In genomic region chr15:39393575-39394335, GRCh38 we compare ENCODE assay signal across 27 cellular contexts.
DNase-seq lines count a peak whose midpoint lies in the region; TF ChIP-seq lines count a peak whose summit lies in the region.
"Had no signal": no experiment of that assay in that cellular context is flagged by ENCODE, and none has a peak within 500 bp of the region (broad histone marks: within the 10 kb centered on the region; RNA-seq: fewer than 3 reads in every experiment).

No MANE protein-coding gene starts in this region.

- DNase-seq in HFFc6 (peak; percentile 31), PC-9 (peak in 1 of 2 experiments; percentile 65), hepatocyte (ENCODE audit: low spot score) (peak; percentile 42), transverse colon (peak; percentile 27), hippocampal formation (lab: John Stamatoyannopoulos, UW) (no peak), amniotic stem cell (lab: John Stamatoyannopoulos, UW) (no peak), GOT3 (lab: John Stamatoyannopoulos, UW) (no peak)
- DNase-seq: activated CD4-positive, alpha-beta memory T cell treated with anti-CD3 and anti-CD28 coated beads, Interleukin-2, amount 10 ng/mL, durations not matched to agents 7 days and 5 days; activated CD4-positive, CD25-positive, alpha-beta regulatory T cell treated with anti-CD3 and anti-CD28 coated beads, Interleukin-2, amount 50 U/mL, for 72 hours; activated CD8-positive, alpha-beta memory T cell treated with anti-CD3 and anti-CD28 coated beads, Interleukin-2, amount 50 U/mL, for 4 hours; activated naive CD4-positive, alpha-beta T cell; central memory CD4-positive, alpha-beta T cell; head of caudate nucleus; KG1; kidney; MV-4-11; naive thymus-derived CD8-positive, alpha-beta T cell; NCI-H1694 treated with DMSO at 0.1 percent for 48 hours; NCI-H510A; T-helper 2 cell; trophoblast cell had no signal

- H3K4me3 Mint-ChIP-seq in HFFc6 = peak overlapping the region; percentile 1; the same call in 1 of the 2 replicates
- H3K4me3 Mint-ChIP-seq: activated CD4-positive, alpha-beta memory T cell treated with anti-CD3 and anti-CD28 coated beads, Interleukin-2, amount 10 ng/mL, durations not matched to agents 7 days and 5 days; CD14-positive monocyte; GM23338; mesothelial cell of epicardium; naive thymus-derived CD8-positive, alpha-beta T cell; stimulated activated memory B cell treated with anti-CD40 and anti-IgM and Interleukin-4, amounts not matched to agents 10 μg/mL and 1 μg/mL and 100 μg/mL, for 72 hours had no signal

- TF ChIP-seq EP300 in transverse colon (IDR thresholded peaks at IDR 0.05; ENCODE audit: low read depth) = no peak

- H3K9me3 Mint-ChIP-seq in HFFc6 = no peaks in the 10 kb centered on the region
- H3K9me3 Mint-ChIP-seq: activated CD4-positive, alpha-beta memory T cell treated with anti-CD3 and anti-CD28 coated beads, Interleukin-2, amount 10 ng/mL, durations not matched to agents 7 days and 5 days; GM23338; mesothelial cell of epicardium; naive thymus-derived CD8-positive, alpha-beta T cell; stimulated activated memory B cell treated with anti-CD40 and anti-IgM and Interleukin-4, amounts not matched to agents 10 μg/mL and 1 μg/mL and 100 μg/mL, for 72 hours had no signal

- H3K4me1 ChIP-seq in PC-9 (replicated peaks; ENCODE audit: insufficient read depth) (peaks cover 36% of the 10 kb centered on the region), hepatocyte (ENCODE audit: insufficient read depth) (peaks cover 12% of the 10 kb centered on the region), transverse colon (peaks cover 0 to 24% (median 12%) of the 10 kb centered on the region in 4 donors)

- H4K20me1 ChIP-seq in PC-9 (ENCODE audit: insufficient read depth) (no peaks in the 10 kb centered on the region), hepatocyte (ENCODE audit: insufficient read depth, poor library complexity, severe bottlenecking) (no peaks in the 10 kb centered on the region)

- H3K9me3 ChIP-seq in PC-9 (ENCODE audit: insufficient read depth, low read depth) (no peaks in the 10 kb centered on the region; the same call in 1 of the 2 replicates), hepatocyte (ENCODE audit: low read depth) (no peaks in the 10 kb centered on the region), transverse colon (no peaks in the 10 kb centered on the region)

- no peaks in the 10 kb centered on the region for H3K79me2 ChIP-seq in PC-9 (ENCODE audit: low read depth)
- no peaks in the 10 kb centered on the region for H3K79me2 ChIP-seq in hepatocyte

- whole genome bisulfite sequencing in hepatocyte (ENCODE audit: low lambda C conversion rate, missing lambda C conversion rate) = 37% methylated on average over 4 of the region's 4 CpGs
- WGBS in transverse colon (ENCODE audit: low coverage in 1 of 2), 2 donors = 28 to 38% methylated on average over 2 to 4 of the region's 4 CpGs

- H3K27ac ChIP-seq in PC-9 (no peak overlapping the region), hepatocyte (peak overlapping the region; percentile 74), transverse colon (peak overlapping the region; percentile 42 to 67 (median 60))
- H3K27ac ChIP-seq: RWPE1, SK-N-MC had no signal

- H3F3A ChIP-seq in PC-9 (ENCODE audit: insufficient read depth, low read depth) = 0 out of 2 replicates have a peak, but pooled peaks cover 9% of the 10 kb centered on the region

- peaks cover under 1% of the 10 kb centered on the region; the same call in 1 of the 2 replicates for H3K27me3 Mint-ChIP-seq in HFFc6 (ENCODE audit: insufficient read depth)
- H3K27me3 Mint-ChIP-seq: stimulated activated memory B cell treated with anti-CD40 and anti-IgM and Interleukin-4, amounts not matched to agents 10 μg/mL and 1 μg/mL and 100 μg/mL, for 72 hours had no signal

- no peak overlapping the region for H3K4me3 ChIP-seq in PC-9
- no peak overlapping the region for H3K4me3 ChIP-seq in hepatocyte
- H3K4me3 ChIP-seq in transverse colon = no peak overlapping the region
- H3K4me3 ChIP-seq: GM23338, SK-N-MC had no signal

- H3K27ac Mint-ChIP-seq in HFFc6 = no peak overlapping the region
- H3K27ac Mint-ChIP-seq: activated CD4-positive, alpha-beta memory T cell treated with anti-CD3 and anti-CD28 coated beads, Interleukin-2, amount 10 ng/mL, durations not matched to agents 7 days and 5 days; GM23338; mesothelial cell of epicardium; naive thymus-derived CD8-positive, alpha-beta T cell; stimulated activated memory B cell treated with anti-CD40 and anti-IgM and Interleukin-4, amounts not matched to agents 10 μg/mL and 1 μg/mL and 100 μg/mL, for 72 hours had no signal

- no peaks in the 10 kb centered on the region for H3K36me3 ChIP-seq in PC-9 (ENCODE audit: low read depth)
- H3K36me3 ChIP-seq in hepatocyte (replicated peaks; ENCODE audit: insufficient read depth, low read depth) = no peaks in the 10 kb centered on the region
- H3K36me3 ChIP-seq in transverse colon = no peaks in the 10 kb centered on the region

- intact Hi-C loops in PC-9 (cut with micrococcal nuclease; ENCODE audit: unreplicated experiment) = loop anchor here (5.0 kb wide), 1 partner anchor 91 kb away; no protein-coding TSS in a partner anchor
- intact Hi-C loops in transverse colon (cut with DNase I; ENCODE audit: low total_unique reads) = no loop called here

- CTCF ChIA-PET in PC-9 (lab: Charles Lee) = no interaction called here

- H3K9me2 ChIP-seq in PC-9 (ENCODE audit: insufficient read depth) = no peaks in the 10 kb centered on the region
- H3K9me2 ChIP-seq in hepatocyte (replicated peaks; ENCODE audit: insufficient read depth) = no peaks in the 10 kb centered on the region

- H3K4me2 ChIP-seq in PC-9 (peak overlapping the region; percentile 48), hepatocyte (peak overlapping the region; percentile 20)
- H3K4me2 ChIP-seq: GM23338 had no signal

- no TSS peak for BruUV-seq in PC-9 (replicated peaks; lab: Mats Ljungman, UMichigan)

- H3K27me3 ChIP-seq in PC-9 (ENCODE audit: insufficient read depth, low read depth) (no peaks in the 10 kb centered on the region), hepatocyte (no peaks in the 10 kb centered on the region), transverse colon (no peaks in the 10 kb centered on the region)

- POLR2A ChIA-PET in PC-9 (lab: Charles Lee; ENCODE audit: unreplicated experiment) = interaction anchor here (0.5 to 0.7 kb wide), 2 partner anchors 103 to 225 kb away, joined by 3 read pairs; no protein-coding TSS in a partner anchor

- TF ChIP-seq CTCF in HFFc6 (IDR thresholded peaks at IDR 0.05) = no peak
- TF ChIP-seq CTCF in PC-9 (conservative IDR thresholded peaks at IDR 0.05) = no peak
- TF ChIP-seq CTCF in hepatocyte (IDR thresholded peaks at IDR 0.05; ENCODE audit: poor library complexity) = no peak
- no peak for TF ChIP-seq CTCF in transverse colon (IDR thresholded peaks at IDR 0.05)

- no peak for TF ChIP-seq POLR2A in transverse colon (IDR thresholded peaks at IDR 0.05)

- H3K36me3 Mint-ChIP-seq in HFFc6 (ENCODE audit: low read depth) = no peaks in the 10 kb centered on the region
- H3K36me3 Mint-ChIP-seq: mesothelial cell of epicardium; naive thymus-derived CD8-positive, alpha-beta T cell; stimulated activated memory B cell treated with anti-CD40 and anti-IgM and Interleukin-4, amounts not matched to agents 10 μg/mL and 1 μg/mL and 100 μg/mL, for 72 hours had no signal

- H2AFZ ChIP-seq in PC-9 = no peak overlapping the region
- H2AFZ ChIP-seq in hepatocyte = no peak overlapping the region
- H2AFZ ChIP-seq: GM23338 had no signal

- peaks cover 42% of the 10 kb centered on the region for H3K4me1 Mint-ChIP-seq in HFFc6 (ENCODE audit: low read depth)
- H3K4me1 Mint-ChIP-seq: GM23338; naive thymus-derived CD8-positive, alpha-beta T cell; stimulated activated memory B cell treated with anti-CD40 and anti-IgM and Interleukin-4, amounts not matched to agents 10 μg/mL and 1 μg/mL and 100 μg/mL, for 72 hours had no signal

- in situ Hi-C loops in transverse colon (cut with MboI; ENCODE audit: low pct_ligation_motif_present in 1 of 4, low pct_unique_long_range_greater_than_20kb in 1 of 4, low sequenced_read_pairs in 3 of 4) = no loop called here

Comparison
In these comparisons a context has a peak if more than half of its experiments do, and no peak if none do; other contexts are left out.
1. DNase-seq: peak in HFFc6 (single experiment), hepatocyte (single experiment) and transverse colon (single experiment); none in hippocampal formation (0 of 2), amniotic stem cell (single experiment) and GOT3 (single experiment).